ENCODE assay signal across 24 cellular contexts in the genomic region with DNA sequence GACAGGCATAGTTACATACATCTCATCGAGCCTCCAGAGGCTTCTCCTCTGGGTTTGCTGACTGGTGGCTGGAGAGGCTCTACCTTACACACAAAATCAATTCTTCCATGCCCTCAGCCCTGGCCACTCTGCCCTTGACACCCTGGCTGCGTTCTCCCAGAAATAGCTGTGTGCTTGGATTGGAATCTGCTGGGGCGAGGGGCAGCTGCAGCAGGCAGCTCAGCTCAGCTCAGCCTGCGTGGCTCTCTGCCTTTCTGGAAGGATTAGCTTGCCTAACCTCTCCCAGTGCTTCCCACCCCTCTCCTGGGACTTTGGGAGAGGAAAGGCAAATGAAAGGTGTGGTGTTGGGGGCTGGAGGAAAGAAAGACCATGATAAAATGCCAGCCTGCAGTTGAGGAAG.
"Had no signal": no experiment of that assay in that cellular context is flagged by ENCODE, and none has a peak within 500 bp of the region (broad histone marks: within the 10 kb centered on the region; RNA-seq: fewer than 3 reads in every experiment).

No MANE protein-coding gene starts in this region.

- ATAC-seq: naive thymus-derived CD4-positive, alpha-beta T cell; natural killer cell treated with Interleukin-12 subunit alpha and Interleukin-12 subunit beta and Interleukin-15 and Interleukin-18, amount 100 ng/mL, for 72 hours; pancreas; right cardiac atrium; sciatic nerve had no signal

- H3K4me3 Mint-ChIP-seq: mesothelial cell of epicardium; naive thymus-derived CD4-positive, alpha-beta T cell; natural killer cell treated with Interleukin-12 subunit alpha and Interleukin-12 subunit beta and Interleukin-15 and Interleukin-18, amount 100 ng/mL, for 72 hours; stimulated activated effector memory CD8-positive, alpha-beta T cell treated with anti-CD3 and anti-CD28 coated beads, Interleukin-12 subunit alpha, Interleukin-12 subunit beta, amount 100 ng/mL, for 72 hours; stimulated activated naive CD8-positive, alpha-beta T cell treated with anti-CD3 and anti-CD28 coated beads, Interleukin-15, Interleukin-2, amounts not matched to agents 100 ng/mL and 50 ng/mL, for 24 hours; type B pancreatic cell had no signal

- H3K36me3 ChIP-seq: left ventricle myocardium inferior, pancreas, prostate gland, spleen, tibial nerve, uterus had no signal

- H3K27ac Mint-ChIP-seq: mesothelial cell of epicardium; naive thymus-derived CD4-positive, alpha-beta T cell; natural killer cell treated with Interleukin-12 subunit alpha and Interleukin-12 subunit beta and Interleukin-15 and Interleukin-18, amount 100 ng/mL, for 72 hours; stimulated activated effector memory CD8-positive, alpha-beta T cell treated with anti-CD3 and anti-CD28 coated beads, Interleukin-12 subunit alpha, Interleukin-12 subunit beta, amount 100 ng/mL, for 72 hours; stimulated activated naive CD8-positive, alpha-beta T cell treated with anti-CD3 and anti-CD28 coated beads, Interleukin-15, Interleukin-2, amounts not matched to agents 100 ng/mL and 50 ng/mL, for 24 hours; type B pancreatic cell had no signal

- H3K27me3 ChIP-seq: uterus had no signal

- H3K27ac ChIP-seq: left ventricle myocardium inferior, pancreas, prostate gland, spleen, tibial nerve, uterus had no signal

- H3K4me1 Mint-ChIP-seq: mesothelial cell of epicardium; stimulated activated effector memory CD8-positive, alpha-beta T cell treated with anti-CD3 and anti-CD28 coated beads, Interleukin-12 subunit alpha, Interleukin-12 subunit beta, amount 100 ng/mL, for 72 hours had no signal

- FAIRE-seq: pancreas, small intestine had no signal

- DNase-seq: hypothalamus; islet precursor cell; left ventricle myocardium inferior; mesendoderm; naive thymus-derived CD4-positive, alpha-beta T cell; nucleus accumbens; pancreas; posterior cingulate gyrus; retina; small intestine; spleen; stimulated activated CD4-positive, alpha-beta T cell treated with anti-CD3 and anti-CD28 coated beads, Interleukin-4, amount 100 ng/mL, for 24 hours; stimulated activated naive CD4-positive, alpha-beta T cell; uterus had no signal

- H3K4me1 ChIP-seq: left ventricle myocardium inferior, pancreas, prostate gland, spleen, tibial nerve, uterus had no signal

- H3K36me3 Mint-ChIP-seq: mesothelial cell of epicardium; naive thymus-derived CD4-positive, alpha-beta T cell; natural killer cell treated with Interleukin-12 subunit alpha and Interleukin-12 subunit beta and Interleukin-15 and Interleukin-18, amount 100 ng/mL, for 72 hours; stimulated activated effector memory CD8-positive, alpha-beta T cell treated with anti-CD3 and anti-CD28 coated beads, Interleukin-12 subunit alpha, Interleukin-12 subunit beta, amount 100 ng/mL, for 72 hours; type B pancreatic cell had no signal

- H3K9me3 Mint-ChIP-seq: mesothelial cell of epicardium; natural killer cell treated with Interleukin-12 subunit alpha and Interleukin-12 subunit beta and Interleukin-15 and Interleukin-18, amount 100 ng/mL, for 72 hours; stimulated activated effector memory CD8-positive, alpha-beta T cell treated with anti-CD3 and anti-CD28 coated beads, Interleukin-12 subunit alpha, Interleukin-12 subunit beta, amount 100 ng/mL, for 72 hours; stimulated activated naive CD8-positive, alpha-beta T cell treated with anti-CD3 and anti-CD28 coated beads, Interleukin-15, Interleukin-2, amounts not matched to agents 100 ng/mL and 50 ng/mL, for 24 hours; type B pancreatic cell had no signal

- H3K4me3 ChIP-seq: left ventricle myocardium inferior, lung, pancreas, prostate gland, spleen, tibial nerve, uterus had no signal

- H3K9me3 ChIP-seq: left ventricle myocardium inferior, pancreas, prostate gland, spleen, uterus had no signal
